8 cellular contexts compared by ENCODE assay signal in the genomic region with DNA sequence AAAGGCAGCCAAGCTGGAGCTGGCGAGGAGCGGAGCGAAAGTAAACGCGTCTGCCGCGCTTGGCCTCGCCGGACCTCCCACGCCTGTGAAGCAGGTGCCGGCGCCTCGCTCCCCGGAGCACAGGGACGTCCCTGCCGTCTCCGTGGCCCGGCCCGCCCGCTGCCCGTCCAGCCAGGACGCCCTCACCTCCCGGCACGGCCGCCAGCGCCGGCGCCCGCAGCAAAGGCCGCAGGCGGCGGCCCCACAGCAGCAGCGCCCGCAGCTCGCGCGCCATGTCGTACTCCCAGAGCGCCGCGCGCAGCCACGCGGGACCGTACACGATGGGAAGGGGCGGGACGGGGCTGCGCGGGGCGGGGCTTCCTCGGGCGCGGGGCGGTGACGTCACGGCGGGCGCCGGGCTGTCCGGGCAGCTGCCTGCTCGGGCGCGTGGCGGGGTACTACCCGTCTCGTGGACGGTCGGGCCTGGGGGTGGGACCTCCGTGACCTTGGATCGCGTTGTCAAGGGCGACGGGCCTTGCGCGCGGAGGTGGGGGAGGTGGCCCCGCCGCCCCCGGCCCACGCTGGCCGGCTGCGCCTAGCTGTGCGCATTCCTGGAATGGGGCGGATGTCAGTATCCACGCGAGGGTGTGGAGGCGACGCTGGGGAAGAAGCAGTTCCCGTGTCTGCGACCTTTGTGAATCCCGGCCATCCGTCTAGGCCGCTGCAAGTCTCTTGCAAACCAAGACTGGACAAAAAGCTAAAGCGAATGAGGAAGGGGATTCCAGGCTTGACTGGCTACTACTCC.
A peak's percentile ranks its signal among the peaks of the same experiment; 100 is the strongest.
DNase-seq lines count a peak whose midpoint lies in the region; ATAC-seq and TF ChIP-seq lines count a peak whose summit lies in the region.

Gene TRAP1 (minus strand): TSS at position 290 of the 784 bp plus-strand sequence. CDS start 16 bp downstream, at position 274.

- TF ChIP-seq CTCF in RWPE1 (conservative IDR thresholded peaks at IDR 0.05; ENCODE audit: low read depth) (no peak), fibroblast of pulmonary artery (IDR thresholded peaks at IDR 0.05; ENCODE audit: low read length, missing control alignments) (no peak), nephron (IDR thresholded peaks at IDR 0.05; ENCODE audit: unreplicated experiment in 3 of 3) (no peak)

- CTCF ChIA-PET in RWPE1 (lab: Yijun Ruan, JAX): interaction anchor here (0.8 kb wide), 1 partner anchor 510 kb away, joined by 3 read pairs; no protein-coding TSS in a partner anchor

- in situ Hi-C loops in KBM-7 (cut with MboI; ENCODE audit: low pct_unique_long_range_greater_than_20kb, low sequenced_read_pairs): no loop called here

- POLR2A ChIA-PET in RWPE1 (lab: Yijun Ruan, JAX; ENCODE audit: low non-redundant PET): interaction anchor here (0.6 to 1.3 kb wide), 5 partner anchors 13 to 79 kb away, joined by 3 to 5 read pairs (median 4); no protein-coding TSS in a partner anchor

- peak within 1 kb of the TSS; percentile 73 for H3K27ac ChIP-seq in RWPE1

- H3K36me3 Mint-ChIP-seq in nephron (ENCODE audit: low read depth): peaks cover 19% of the 10 kb centered on the region

- no peaks in the 10 kb centered on the region for H3K9me3 Mint-ChIP-seq in nephron

- DNase-seq in DMS153 treated with DMSO at 0.1 percent for 48 hours (lab: John Stamatoyannopoulos, UW; ENCODE audit: unreplicated experiment) (peak; percentile 32), KBM-7 (peak; percentile 73), RWPE1 (ENCODE audit: low spot score) (peak; percentile 87), fibroblast of pulmonary artery (ENCODE audit: low read depth) (peak; percentile 80)
- peak; percentile 90 for DNase-seq in activated T-helper 9 cell treated with anti-CD3 and anti-CD28 coated beads, Interleukin-2, amount 50 U/mL, for 16 hours (ENCODE audit: low read depth)
- peak; percentile 86 for DNase-seq in stimulated activated naive CD4-positive, alpha-beta T cell treated with Interleukin-2 at 50 U/mL for 16 hours (lab: John Stamatoyannopoulos, UW)

- peak within 1 kb of the TSS; percentile 79 to 91 (median 85) for H3K27ac Mint-ChIP-seq in nephron

- peak within 1 kb of the TSS; percentile 76 for H3K4me3 ChIP-seq in fibroblast of pulmonary artery (replicated peaks; ENCODE audit: low read depth, low read length)

- H3K4me1 Mint-ChIP-seq in nephron: peaks cover 16% of the 10 kb centered on the region

- no peaks in the 10 kb centered on the region for H3K27me3 Mint-ChIP-seq in nephron (ENCODE audit: low read depth)

- ATAC-seq in GM21576 (IDR thresholded peaks at IDR 0.05; ENCODE audit: unreplicated experiment): peak; percentile 72

- peak within 1 kb of the TSS; percentile 89 to 91 (median 90) for H3K4me3 Mint-ChIP-seq in nephron

Comparison
In these comparisons a context has a peak if more than half of its experiments do, and no peak if none do; other contexts are left out.
1. Peak in every context shown above with its lines: DNase-seq, ATAC-seq, H3K4me3 ChIP-seq and H3K27ac ChIP-seq.
2. DNase-seq: peak in every context shown above with its lines; median percentile 90 in activated T-helper 9 cell treated with anti-CD3 and anti-CD28 coated beads, Interleukin-2, amount 50 U/mL, for 16 hours; 87 in RWPE1; 86 in stimulated activated naive CD4-positive, alpha-beta T cell treated with Interleukin-2 at 50 U/mL for 16 hours; 80 in fibroblast of pulmonary artery; 73 in KBM-7; 32 in DMS153 treated with DMSO at 0.1 percent for 48 hours.